Comparison of ENCODE assay signal across 1 cellular context in the genomic region with DNA sequence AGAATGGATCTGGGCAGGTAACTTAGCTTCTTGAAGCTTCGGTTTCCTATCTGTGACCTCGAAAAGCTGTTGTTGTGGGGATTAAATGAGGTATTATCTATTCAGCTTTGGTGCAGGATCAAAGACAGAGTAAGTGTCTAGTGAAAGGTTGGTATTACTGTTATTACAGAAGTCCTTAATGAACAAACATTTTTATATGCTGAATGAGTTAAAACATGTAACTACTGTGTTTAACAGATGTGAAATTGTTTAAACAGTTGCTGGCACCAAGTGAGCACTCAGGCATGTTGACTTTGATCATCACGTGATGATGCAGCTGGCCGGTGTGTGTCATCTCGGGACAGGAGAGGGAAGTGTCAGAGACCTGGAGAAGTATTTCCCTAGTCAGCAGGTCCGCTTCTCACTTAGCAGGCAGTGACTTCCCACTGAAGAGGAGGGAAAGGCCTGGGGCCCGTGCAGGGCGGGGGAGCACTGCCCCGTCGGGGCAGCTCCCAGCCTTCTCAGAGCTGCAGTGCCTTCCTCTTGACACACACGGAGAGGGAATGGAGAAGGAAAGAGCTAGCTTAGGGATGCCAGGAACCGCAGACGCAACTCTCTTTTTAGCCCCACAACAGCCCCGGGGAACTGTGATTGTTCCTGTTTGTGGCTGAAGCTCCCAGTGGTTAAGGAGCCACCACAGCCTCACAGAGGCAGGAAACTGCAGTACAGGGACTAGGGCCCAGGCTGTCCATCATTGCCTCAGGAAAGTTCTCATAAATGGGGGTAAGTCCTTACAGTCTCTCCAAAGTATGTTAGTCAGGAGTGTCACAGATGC.
TF ChIP-seq lines count a peak whose summit lies in the region.

No MANE protein-coding gene starts in this region.

TF ChIP-seq in GM12878, 131 proteins besides CTCF, POLR2A, EP300 and RAD21 (continued from another document):
- TF ChIP-seq, protein P1, sequence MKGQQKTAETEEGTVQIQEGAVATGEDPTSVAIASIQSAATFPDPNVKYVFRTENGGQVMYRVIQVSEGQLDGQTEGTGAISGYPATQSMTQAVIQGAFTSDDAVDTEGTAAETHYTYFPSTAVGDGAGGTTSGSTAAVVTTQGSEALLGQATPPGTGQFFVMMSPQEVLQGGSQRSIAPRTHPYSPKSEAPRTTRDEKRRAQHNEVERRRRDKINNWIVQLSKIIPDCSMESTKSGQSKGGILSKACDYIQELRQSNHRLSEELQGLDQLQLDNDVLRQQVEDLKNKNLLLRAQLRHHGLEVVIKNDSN (IDR thresholded peaks at IDR 0.05; ENCODE audit: borderline replicate concordance, extremely low read length, insufficient read depth, low read depth, low read length), result peak; percentile 68
- TF ChIP-seq EZH2 (IDR thresholded peaks at IDR 0.05; ENCODE audit: borderline replicate concordance, control insufficient read depth, low read depth, low read length), result no peak
- no peak for TF ChIP-seq CHD1 (IDR thresholded peaks at IDR 0.05; ENCODE audit: low read depth, low read length)
- TF ChIP-seq BHLHE40 (IDR thresholded peaks at IDR 0.05; ENCODE audit: borderline replicate concordance in 1 of 2, low read depth in 2 of 2, low read length in 1 of 2), result peak; percentile 48 to 60
